In genomic region chr1:193629875-193630274, GRCh38 we compare ENCODE assay signal across 1 cellular context.
TF ChIP-seq lines count a peak whose summit lies in the region.

No MANE protein-coding gene starts in this region.

TF ChIP-seq in WTC11, 78 proteins besides CTCF, POLR2A, EP300 and RAD21 (continued from another document):
- TF ChIP-seq AFF4 (CRISPR knock-in tag; IDR thresholded peaks at IDR 0.05; ENCODE audit: borderline replicate concordance) (no peak), ZNF121 (CRISPR knock-in tag; IDR thresholded peaks at IDR 0.05) (no peak), OVOL2 (CRISPR knock-in tag; IDR thresholded peaks at IDR 0.05; ENCODE audit: borderline replicate concordance) (no peak), IRF1 (CRISPR knock-in tag; IDR thresholded peaks at IDR 0.05) (no peak), MLX (CRISPR knock-in tag; IDR thresholded peaks at IDR 0.05) (no peak), E2F4 (CRISPR knock-in tag; IDR thresholded peaks at IDR 0.05; ENCODE audit: borderline replicate concordance, low read depth) (no peak), ZNF232 (CRISPR knock-in tag; IDR thresholded peaks at IDR 0.05) (no peak)
